ENCODE assay signal across 1 cellular context in genomic region chr19:18594096-18594823, GRCh38.
A peak's percentile ranks its signal among the peaks of the same experiment; 100 is the strongest.
TF ChIP-seq lines count a peak whose summit lies in the region.

No MANE protein-coding gene starts in this region.

TF ChIP-seq in GM12878, 131 proteins besides CTCF, POLR2A, EP300 and RAD21:
- peak; percentile 64; the same call in 1 of the 2 replicates for TF ChIP-seq DPF2 (IDR thresholded peaks at IDR 0.05)
- peak; percentile 74; the same call in 1 of the 2 replicates for TF ChIP-seq ZNF207 (IDR thresholded peaks at IDR 0.05; ENCODE audit: borderline replicate concordance)
- 0 out of 2 replicates have a peak, but pooled peaks have one; percentile 3 for TF ChIP-seq TCF3 (IDR thresholded peaks at IDR 0.05; ENCODE audit: borderline replicate concordance, insufficient read depth, low read depth, low read length)
- TF ChIP-seq IKZF1 (conservative IDR thresholded peaks at IDR 0.05), result peak; percentile 57
- TF ChIP-seq ZSCAN29 (IDR thresholded peaks at IDR 0.05), result peak; percentile 46; the same call in 1 of the 2 replicates
- no peak for TF ChIP-seq NR2C1 (IDR thresholded peaks at IDR 0.05)
- TF ChIP-seq HDAC6 (IDR thresholded peaks at IDR 0.05; ENCODE audit: unreplicated experiment), result no peak
- TF ChIP-seq PAX5 (IDR thresholded peaks at IDR 0.05; ENCODE audit: borderline replicate concordance, low read depth, low read length), result no peak
- 0 out of 4 replicates have a peak, but pooled peaks of 1 of the 2 experiments have one; percentile 14 for TF ChIP-seq SRF (IDR thresholded peaks at IDR 0.05; ENCODE audit: low read depth in 2 of 2, low read length in 2 of 2)
- TF ChIP-seq SMC3 (IDR thresholded peaks at IDR 0.05; ENCODE audit: borderline replicate concordance, low read length), result peak; percentile 68
- TF ChIP-seq BRCA1 (IDR thresholded peaks at IDR 0.05; ENCODE audit: low read depth, low read length), result no peak
- no peak for TF ChIP-seq KDM1A (IDR thresholded peaks at IDR 0.05; ENCODE audit: borderline replicate concordance)
- TF ChIP-seq RB1 (IDR thresholded peaks at IDR 0.05; ENCODE audit: borderline replicate concordance), result peak; percentile 66; the same call in 1 of the 2 replicates
- TF ChIP-seq ELK1 (IDR thresholded peaks at IDR 0.05; ENCODE audit: low read depth, low read length), result no peak
- no peak for TF ChIP-seq IRF4 (IDR thresholded peaks at IDR 0.05; ENCODE audit: low read depth, low read length)
- TF ChIP-seq ZNF622 (IDR thresholded peaks at IDR 0.05), result no peak
- TF ChIP-seq HDGF (IDR thresholded peaks at IDR 0.05), result peak; percentile 45; the same call in 1 of the 2 replicates
- no peak for TF ChIP-seq SKIL (IDR thresholded peaks at IDR 0.05; ENCODE audit: low read depth, poor library complexity, severe bottlenecking)
- TF ChIP-seq E2F4 (IDR thresholded peaks at IDR 0.05; ENCODE audit: low read depth, low read length), result peak; percentile 33; the same call in 1 of the 2 replicates
- peak; percentile 26 for TF ChIP-seq BCL3 (IDR thresholded peaks at IDR 0.05; ENCODE audit: borderline replicate concordance, insufficient read depth, low read depth, low read length, poor library complexity, severe bottlenecking)
- TF ChIP-seq YBX1 (IDR thresholded peaks at IDR 0.05), result no peak
- no peak for TF ChIP-seq TARDBP (IDR thresholded peaks at IDR 0.05; ENCODE audit: borderline replicate concordance)
- no peak for TF ChIP-seq RAD51 (IDR thresholded peaks at IDR 0.05)
- peak in 1 of 2 experiments; percentile 88; a peak in 2 of 3 replicates for TF ChIP-seq EGR1 (IDR thresholded peaks at IDR 0.05; ENCODE audit: borderline replicate concordance in 1 of 2, low read depth in 2 of 2, low read length in 2 of 2)
- TF ChIP-seq SMARCA5 (IDR thresholded peaks at IDR 0.05), result peak; percentile 74; the same call in 1 of the 2 replicates
- peak; percentile 43; the same call in 1 of the 2 replicates for TF ChIP-seq LARP7 (IDR thresholded peaks at IDR 0.05)
- TF ChIP-seq YY1 (IDR thresholded peaks at IDR 0.05; ENCODE audit: low read depth, low read length), result peak; percentile 63
- peak; percentile 66 for TF ChIP-seq MXI1 (IDR thresholded peaks at IDR 0.05; ENCODE audit: low read depth, low read length)
- 0 out of 2 replicates have a peak, but pooled peaks have one; percentile 25 for TF ChIP-seq BACH1 (IDR thresholded peaks at IDR 0.05; ENCODE audit: borderline replicate concordance)
- TF ChIP-seq TBL1XR1 (IDR thresholded peaks at IDR 0.05; ENCODE audit: low read depth, low read length), result no peak
- TF ChIP-seq GATAD2B (conservative IDR thresholded peaks at IDR 0.05; ENCODE audit: low read depth), result peak; percentile 50; the same call in 1 of the 2 replicates
- TF ChIP-seq IRF3 (IDR thresholded peaks at IDR 0.05), result peak; percentile 20; the same call in 1 of the 2 replicates
- TF ChIP-seq BHLHE40 (IDR thresholded peaks at IDR 0.05; ENCODE audit: borderline replicate concordance in 1 of 2, low read depth in 2 of 2, low read length in 1 of 2), result peak; percentile 46 to 80; a peak in 3 of 4 replicates
- TF ChIP-seq CREM (IDR thresholded peaks at IDR 0.05; ENCODE audit: low read depth), result no peak
- 0 out of 2 replicates have a peak, but pooled peaks have one; percentile 43 for TF ChIP-seq CHD2 (IDR thresholded peaks at IDR 0.05; ENCODE audit: borderline replicate concordance, low read depth, low read length)
- no peak for TF ChIP-seq RELA (IDR thresholded peaks at IDR 0.05; ENCODE audit: borderline replicate concordance, partially characterized antibody)
